In the genomic region with DNA sequence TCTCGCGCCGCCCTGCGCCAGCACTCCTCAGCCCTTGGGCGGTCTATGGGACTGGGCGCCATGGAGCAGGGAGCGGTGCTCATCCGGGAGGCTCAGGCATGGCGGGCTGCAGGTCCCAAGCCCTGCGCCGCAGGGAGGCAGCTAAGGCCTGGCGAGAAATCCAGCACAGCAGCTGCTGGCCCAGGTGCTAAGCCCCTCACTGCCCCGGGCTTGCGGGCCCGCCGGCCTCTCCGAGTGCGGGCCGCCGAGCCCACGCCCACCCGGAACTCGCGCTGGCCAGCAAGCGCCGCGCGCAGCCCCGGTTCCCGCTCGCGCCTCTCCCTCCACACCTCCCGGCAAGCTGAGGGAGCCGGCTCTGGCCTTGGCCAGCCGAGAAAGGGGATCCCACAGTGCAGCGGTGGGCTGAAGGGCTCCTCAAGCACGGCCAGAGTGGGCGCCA, we compare ENCODE assay signal across 8 cellular contexts.
DNase-seq lines count a peak whose midpoint lies in the region; ATAC-seq, FAIRE-seq and TF ChIP-seq lines count a peak whose summit lies in the region.
"Not testable (repeated sequence)": the region's sequence is repeated elsewhere in the genome, so short reads cannot be mapped to it uniquely, and the experiment has no call there.

No MANE protein-coding gene starts in this region.

- WGBS in endodermal cell (ENCODE audit: insufficient coverage in 1 of 2, insufficient read length in 1 of 2), 2 experiments, result 96 to 98% methylated on average over 17 to 38 of the region's 38 CpGs
- 80 to 84% methylated on average over 5 to 38 of the region's 38 CpGs for WGBS in testis, 2 donors

- not testable (repeated sequence) for H3K79me2 ChIP-seq in GM23338 (replicated peaks; ENCODE audit: insufficient read depth)

- not testable (repeated sequence) for H3K27me3 Mint-ChIP-seq in GM23338 (ENCODE audit: insufficient read depth, low read depth, poor library complexity); endodermal cell (ENCODE audit: insufficient read depth)

- not testable (repeated sequence) for TF ChIP-seq POLR2A in testis (IDR thresholded peaks at IDR 0.05)

- H3K4me2 ChIP-seq in GM23338, result not testable (repeated sequence)

- DNase-seq in ELF-1 (ENCODE audit: low read depth, low spot score) (peak; percentile 3), Right ventricle myocardium superior (peak; percentile 19), kidney (peak; percentile 67), posterior vena cava (ENCODE audit: low spot score) (peak; percentile 42), upper lobe of right lung (peak; percentile 37)
- not testable (repeated sequence) for DNase-seq in GM23338 (ENCODE audit: low spot score); endodermal cell; testis

- H3K36me3 ChIP-seq in GM23338 (ENCODE audit: insufficient read depth); endodermal cell (ENCODE audit: control insufficient read depth, insufficient read depth, low read length); kidney (ENCODE audit: control insufficient read depth in 1 of 2, insufficient read depth in 2 of 2, low read length in 2 of 2); testis (ENCODE audit: low read depth, missing control alignments); upper lobe of right lung: not testable (repeated sequence)

- H3K4me3 ChIP-seq in GM23338; endodermal cell (ENCODE audit: low read length); kidney (ENCODE audit: low read length in 2 of 2); upper lobe of right lung: not testable (repeated sequence)
- peak overlapping the region; percentile 47 to 54 for H3K4me3 ChIP-seq in testis

- not testable (repeated sequence) for H3K9me3 ChIP-seq in endodermal cell (ENCODE audit: control insufficient read depth, low read length); kidney (ENCODE audit: control insufficient read depth in 1 of 2, low read length in 2 of 2); testis; upper lobe of right lung

- H3K4me1 ChIP-seq in GM23338 (ENCODE audit: insufficient read depth); endodermal cell (ENCODE audit: control insufficient read depth, insufficient read depth, low read length); kidney (ENCODE audit: control insufficient read depth in 1 of 2, insufficient read depth in 1 of 2, low read depth in 1 of 2, low read length in 2 of 2); testis; upper lobe of right lung: not testable (repeated sequence)

- not testable (repeated sequence) for H3K27me3 ChIP-seq in GM23338 (ENCODE audit: insufficient read depth); endodermal cell (ENCODE audit: control insufficient read depth, insufficient read depth, low read length, poor library complexity, severe bottlenecking); testis; upper lobe of right lung

- not testable (repeated sequence) for H3K9me3 Mint-ChIP-seq in GM23338
- H3K9me3 Mint-ChIP-seq in endodermal cell, result peaks cover 11% of the 10 kb centered on the region

- H3K4me1 Mint-ChIP-seq in GM23338, endodermal cell: not testable (repeated sequence)

- not testable (repeated sequence) for H3K9ac ChIP-seq in endodermal cell (ENCODE audit: extremely low read depth, low read length, poor library complexity, severe bottlenecking); kidney (ENCODE audit: low read length in 2 of 2)

- not testable (repeated sequence) for H3F3A ChIP-seq in GM23338 (replicated peaks; ENCODE audit: low read depth)

- ATAC-seq in GM23338, result peak; percentile 59
- ATAC-seq in Right ventricle myocardium superior (ENCODE audit: poor library complexity); upper lobe of right lung: not testable (repeated sequence)

- H3K9me2 ChIP-seq in GM23338 (ENCODE audit: insufficient read depth), result not testable (repeated sequence)

- not testable (repeated sequence) for H3K36me3 Mint-ChIP-seq in GM23338 (ENCODE audit: low read depth); endodermal cell (ENCODE audit: low read depth)

- intact Hi-C loops in Right ventricle myocardium superior (cut with DNase I); kidney (cut with DNase I); posterior vena cava (cut with DNase I); testis (cut with DNase I; ENCODE audit: low total_unique reads); upper lobe of right lung (cut with DNase I): not testable (repeated sequence)

- H2AFZ ChIP-seq in GM23338, result peak overlapping the region; percentile 38; the same call in 1 of the 2 replicates

- H3K27ac Mint-ChIP-seq in GM23338, endodermal cell: not testable (repeated sequence)

- not testable (repeated sequence) for H3K27ac ChIP-seq in GM23338 (ENCODE audit: low read depth); endodermal cell (ENCODE audit: low read depth, low read length); kidney (ENCODE audit: low read depth in 2 of 2, low read length in 2 of 2); upper lobe of right lung
- H3K27ac ChIP-seq in testis, result peak overlapping the region in 1 of 2 donors; percentile 47

- H3K4me3 Mint-ChIP-seq in GM23338, result not testable (repeated sequence)
- peak overlapping the region; percentile 31 for H3K4me3 Mint-ChIP-seq in endodermal cell

- TF ChIP-seq CTCF in GM23338 (conservative IDR thresholded peaks at IDR 0.05; ENCODE audit: low read depth in 2 of 2); endodermal cell (conservative IDR thresholded peaks at IDR 0.05); kidney (IDR thresholded peaks at IDR 0.05; ENCODE audit: borderline replicate concordance, extremely low read depth, insufficient read depth); testis (IDR thresholded peaks at IDR 0.05); upper lobe of right lung (IDR thresholded peaks at IDR 0.05): not testable (repeated sequence)

- FAIRE-seq in kidney (lab: Jason Lieb, UNC), result not testable (repeated sequence)

- not testable (repeated sequence) for H4K20me1 ChIP-seq in GM23338 (replicated peaks; ENCODE audit: insufficient read depth)
